Comparison of ENCODE assay signal across 8 cellular contexts in genomic region chr17:57783338-57783742, GRCh38. TPM values are rescaled to one million over a fixed set of nuclear protein-coding genes. Genes with fewer than 3 reads are reported as not detected.
DNase-seq lines count a peak whose midpoint lies in the region; TF ChIP-seq lines count a peak whose summit lies in the region.

No MANE protein-coding gene starts in this region.

- H3K4me3 ChIP-seq in BLaER1 (0 out of 2 replicates have a peak overlapping the region, but pooled peaks have one; percentile 41), endodermal cell (ENCODE audit: low read length) (no peak overlapping the region)

- H3K27ac ChIP-seq in BLaER1 = peak overlapping the region; percentile 90
- H3K27ac ChIP-seq in endodermal cell (ENCODE audit: low read depth, low read length) = peak overlapping the region; percentile 82

- H4K20me1 ChIP-seq in BLaER1 = no peaks in the 10 kb centered on the region

- peaks cover 43% of the 10 kb centered on the region for H3K27me3 Mint-ChIP-seq in endodermal cell (ENCODE audit: insufficient read depth)

- TF ChIP-seq CTCF in endodermal cell (conservative IDR thresholded peaks at IDR 0.05) = peak; percentile 98

- H3K9me3 Mint-ChIP-seq in endodermal cell = no peaks in the 10 kb centered on the region

- H3K9ac ChIP-seq in BLaER1 = peak overlapping the region; percentile 75; the same call in 1 of the 2 replicates
- H3K9ac ChIP-seq in endodermal cell (ENCODE audit: extremely low read depth, low read length, poor library complexity, severe bottlenecking) = no peak overlapping the region

- H3K36me3 ChIP-seq in BLaER1 (no peaks in the 10 kb centered on the region), endodermal cell (ENCODE audit: control insufficient read depth, insufficient read depth, low read length) (no peaks in the 10 kb centered on the region)

- no peaks in the 10 kb centered on the region for H3K27me3 ChIP-seq in BLaER1
- H3K27me3 ChIP-seq in endodermal cell (ENCODE audit: control insufficient read depth, insufficient read depth, low read length, poor library complexity, severe bottlenecking) = peaks cover 3% of the 10 kb centered on the region

- H3K4me1 ChIP-seq in BLaER1 = peaks cover 53% of the 10 kb centered on the region
- H3K4me1 ChIP-seq in endodermal cell (ENCODE audit: control insufficient read depth, insufficient read depth, low read length) = peaks cover 2% of the 10 kb centered on the region

- no peak overlapping the region for H3K27ac Mint-ChIP-seq in endodermal cell

- H3K9me3 ChIP-seq in BLaER1 (no peaks in the 10 kb centered on the region), endodermal cell (ENCODE audit: control insufficient read depth, low read length) (no peaks in the 10 kb centered on the region)

- no peak overlapping the region for H3K4me3 Mint-ChIP-seq in endodermal cell

- no peaks in the 10 kb centered on the region for H3K4me1 Mint-ChIP-seq in endodermal cell

- peak overlapping the region; percentile 92 for H3K4me2 ChIP-seq in BLaER1

- no peaks in the 10 kb centered on the region for H3K36me3 Mint-ChIP-seq in endodermal cell (ENCODE audit: low read depth)

- 8 to 9% methylated on average over 15 to 25 of the region's 25 CpGs for WGBS in endodermal cell (ENCODE audit: insufficient coverage in 1 of 2, insufficient read length in 1 of 2), 2 experiments

- DNase-seq in HK-2 (ENCODE audit: unreplicated experiment) (peak; percentile 70), NOMO-1 treated with DMSO at 0.1 percent for 48 hours (lab: John Stamatoyannopoulos, UW; ENCODE audit: unreplicated experiment) (peak; percentile 48), endodermal cell (peak; percentile 100), myocyte (ENCODE audit: low read depth) (peak; percentile 73), mesenteric fat pad (ENCODE audit: low spot score) (no peak)
- DNase-seq in activated CD8-positive, alpha-beta memory T cell treated with anti-CD3 and anti-CD28 coated beads for 4 hours (ENCODE audit: low read depth in 2 of 2) = peak; percentile 30 to 54
- peak; percentile 61 for DNase-seq in stimulated activated CD8-positive, alpha-beta memory T cell treated with anti-CD3 and anti-CD28 coated beads, Interleukin-7, amount 100 ng/mL, for 24 hours (ENCODE audit: low read depth)

RNA-seq across cellular contexts. Expression of gene CCDC182, which starts 38.2 kb away (rescaled TPM):
- under 1 TPM in 1 of 2 donors, not detected in 1; 0.33 TPM for total RNA-seq in endodermal cell
- polyA plus RNA-seq in endodermal cell (2013, experiment 1 of 2) = not detected
- not detected for polyA plus RNA-seq in endodermal cell (2013, experiment 2 of 2)
- total RNA-seq in myocyte = not detected in 2 replicates
- not detected for polyA plus RNA-seq in myocyte (2012)
- not detected for total RNA-seq in mesenteric fat pad
